ENCODE assay signal across 8 cellular contexts in the genomic region with DNA sequence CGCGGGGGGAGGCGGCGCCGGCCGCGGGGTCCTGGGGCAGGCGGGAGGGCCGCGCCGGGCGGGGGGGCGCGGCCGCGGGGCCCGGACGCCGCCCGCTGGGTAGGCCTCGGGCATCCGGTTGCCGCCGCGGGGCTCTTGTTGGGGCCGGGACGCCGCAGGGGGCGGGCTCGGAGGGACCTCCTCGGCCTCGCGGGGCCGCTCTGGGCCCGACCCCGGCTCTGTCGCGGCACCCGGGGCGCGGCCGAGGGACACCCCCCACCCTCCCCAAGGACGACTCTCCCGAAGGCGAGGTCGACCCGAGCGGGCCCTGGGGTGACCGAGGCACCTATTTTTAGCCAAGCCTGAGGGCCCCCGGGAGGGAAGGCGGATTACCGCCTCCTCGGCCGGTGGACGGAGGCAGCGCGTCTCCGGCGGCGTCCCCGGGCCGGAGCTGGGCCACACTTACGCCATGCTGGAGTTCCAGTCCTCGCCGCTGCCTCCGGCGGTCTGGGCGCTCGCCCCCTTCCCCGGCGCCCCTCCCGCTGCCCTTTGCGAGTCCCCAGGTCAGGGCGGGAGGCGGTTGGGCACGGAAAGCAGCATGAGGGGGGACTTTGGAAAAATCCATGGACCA. TPM values are rescaled to one million over a fixed set of nuclear protein-coding genes. Genes with fewer than 3 reads are reported as not detected.
DNase-seq lines count a peak whose midpoint lies in the region; ATAC-seq and TF ChIP-seq lines count a peak whose summit lies in the region.

No MANE protein-coding gene starts in this region.

- H2AK5ac ChIP-seq in IMR-90 (ENCODE audit: low read depth, low read length) = peak overlapping the region; percentile 45

- peak overlapping the region; percentile 60 for H4K5ac ChIP-seq in IMR-90 (ENCODE audit: low read depth, low read length)

- H3K23ac ChIP-seq in IMR-90 (ENCODE audit: low read depth, low read length) = peak overlapping the region; percentile 95

- no peak overlapping the region for H2BK15ac ChIP-seq in IMR-90 (ENCODE audit: low read depth, low read length)

- H3K9me1 ChIP-seq in IMR-90 (ENCODE audit: insufficient read depth, low read length) = peaks cover 18% of the 10 kb centered on the region

- no peak for TF ChIP-seq RAD21 in IMR-90 (IDR thresholded peaks at IDR 0.05; ENCODE audit: low read length)

- no peak overlapping the region; the same call in 1 of the 2 replicates for H2BK120ac ChIP-seq in IMR-90 (ENCODE audit: low read depth, low read length)

- intact Hi-C loops in IMR-90 (cut with micrococcal nuclease) = no loop called here

- H4K20me1 ChIP-seq in IMR-90 (ENCODE audit: insufficient read depth, low read length) = peaks cover 40% of the 10 kb centered on the region

- H3K4me3 ChIP-seq in IMR-90 (ENCODE audit: insufficient read depth, low read depth, low read length) = peak overlapping the region; percentile 98
- peak overlapping the region; percentile 62 for H3K4me3 ChIP-seq in mononuclear cell (ENCODE audit: low read length)

- H4K8ac ChIP-seq in IMR-90 (ENCODE audit: low read depth in 2 of 2, low read length in 2 of 2) = peak overlapping the region in 1 of 2 experiments; percentile 27; a peak in 1 of 4 replicates

- H2BK20ac ChIP-seq in IMR-90 (ENCODE audit: low read depth, low read length) = no peak overlapping the region

- no peaks in the 10 kb centered on the region for H3K36me3 ChIP-seq in IMR-90 (ENCODE audit: control insufficient read depth, insufficient read depth, low read length)

- peak overlapping the region; percentile 84 for H3K14ac ChIP-seq in IMR-90 (replicated peaks; ENCODE audit: low read depth, low read length)

- TF ChIP-seq CTCF in IMR-90 (conservative IDR thresholded peaks at IDR 0.05; ENCODE audit: low read depth, low read length) = no peak

- peak overlapping the region; percentile 7; the same call in 1 of the 2 replicates for H3K56ac ChIP-seq in IMR-90 (ENCODE audit: extremely low read depth, insufficient read depth, low read length)

- POLR2A ChIA-PET in IMR-90 (lab: Charles Lee; ENCODE audit: unreplicated experiment) = no interaction called here

- peak overlapping the region; percentile 82 for H2BK5ac ChIP-seq in IMR-90 (ENCODE audit: low read depth, low read length, poor library complexity, severe bottlenecking)

- H2AK9ac ChIP-seq in IMR-90 (replicated peaks; ENCODE audit: low read depth, low read length, poor library complexity) = peak overlapping the region; percentile 88

- peak overlapping the region; percentile 92 for H3K9ac ChIP-seq in IMR-90 (ENCODE audit: low read depth, low read length)

- peak; percentile 45 for DNase-seq in Caki2 (ENCODE audit: low read depth)
- DNase-seq in IMR-90 = no peak
- peak; percentile 7 to 31 for DNase-seq in activated CD4-positive, alpha-beta T cell treated with anti-CD3 and anti-CD28 coated beads, Interleukin-2, amount 50 U/mL, for 4 hours
- DNase-seq in effector CD8-positive, alpha-beta T cell (lab: John Stamatoyannopoulos, UW) = peak; percentile 39
- DNase-seq in stimulated activated CD8-positive, alpha-beta memory T cell treated with anti-CD3 and anti-CD28 coated beads, Interleukin-4, amount 100 ng/mL, for 1 hour (ENCODE audit: low read depth in 2 of 2, low spot score in 1 of 2) = peak; percentile 21 to 27
- no peak for DNase-seq in NCI-H1694 (lab: John Stamatoyannopoulos, UW)

- H3K79me1 ChIP-seq in IMR-90 (ENCODE audit: low read depth in 1 of 2, low read length in 2 of 2) = peaks cover 5 to 46% of the 10 kb centered on the region in 2 experiments

- H3K4me2 ChIP-seq in IMR-90 (ENCODE audit: low read depth, low read length) = peak overlapping the region; percentile 98

- CTCF ChIA-PET in IMR-90 (lab: Yijun Ruan, JAX) = no interaction called here

- H3K9me3 ChIP-seq in IMR-90 (ENCODE audit: control insufficient read depth, insufficient read depth, low read length) (no peaks in the 10 kb centered on the region), mononuclear cell (ENCODE audit: low read depth, low read length) (no peaks in the 10 kb centered on the region)

- H4K91ac ChIP-seq in IMR-90 (ENCODE audit: insufficient read depth, low read depth, low read length) = no peak overlapping the region; the same call in 1 of the 2 replicates

- peak overlapping the region; percentile 11 for H3K4ac ChIP-seq in IMR-90 (ENCODE audit: low read depth, low read length)

- BruUV-seq in IMR-90 (replicated peaks; lab: Mats Ljungman, UMichigan) = no TSS peak

- in situ Hi-C loops in Caki2 (cut with HindIII; ENCODE audit: low pct_unique_long_range_greater_than_20kb, low sequenced_read_pairs) = no loop called here
- in situ Hi-C loops in IMR-90 (cut with MboI; ENCODE audit: low sequenced_read_pairs) = no loop called here

- H3K4me1 ChIP-seq in IMR-90 (ENCODE audit: control insufficient read depth, insufficient read depth, low read length) (peaks cover 13% of the 10 kb centered on the region), mononuclear cell (ENCODE audit: insufficient read depth, low read length) (peaks cover 43% of the 10 kb centered on the region)

- dilution Hi-C loops in IMR-90 (cut with HindIII; ENCODE audit: low sequenced_read_pairs, unreplicated experiment) = no loop called here

- H3K27ac ChIP-seq in IMR-90 (ENCODE audit: insufficient read depth, low read length) = peak overlapping the region; percentile 88

- H2AFZ ChIP-seq in IMR-90 (replicated peaks; ENCODE audit: low read length, poor library complexity) = peak overlapping the region; percentile 90

- no peaks in the 10 kb centered on the region for H3K27me3 ChIP-seq in IMR-90 (ENCODE audit: control insufficient read depth, insufficient read depth, low read length)
- no peaks in the 10 kb centered on the region for H3K27me3 ChIP-seq in mononuclear cell (ENCODE audit: insufficient read depth, low read length)

- WGBS in IMR-90 (ENCODE audit: extremely low coverage in 2 of 2, insufficient read length in 1 of 2), 2 experiments = 2% methylated on average over 12 of the region's 76 CpGs; no CpG with 5 or more reads in 1 of the 2 experiments

- ATAC-seq in GM21447 (IDR thresholded peaks at IDR 0.05; ENCODE audit: unreplicated experiment) (peak; percentile 40), IMR-90 (ENCODE audit: low read depth) (peak; percentile 61)

- TF ChIP-seq POLR2A in IMR-90 (IDR thresholded peaks at IDR 0.05; ENCODE audit: low read depth, low read length) = no peak

- peak overlapping the region; percentile 24 for H3K18ac ChIP-seq in IMR-90 (ENCODE audit: low read depth, low read length)

TF ChIP-seq in IMR-90, 13 proteins besides CTCF, POLR2A, EP300 and RAD21:
- peak; percentile 48; the same call in 1 of the 2 replicates for TF ChIP-seq MXI1 (IDR thresholded peaks at IDR 0.05; ENCODE audit: borderline replicate concordance, low read depth, low read length)
- TF ChIP-seq MAZ (IDR thresholded peaks at IDR 0.05; ENCODE audit: borderline replicate concordance, low read depth, low read length) = peak; percentile 25; the same call in 1 of the 2 replicates
- no peak for TF ChIP-seq CHD1 (IDR thresholded peaks at IDR 0.05; ENCODE audit: low read depth, low read length)

RNA-seq across cellular contexts. Expression of gene KTN1, which starts 0.5 kb away (rescaled TPM):
- 197 and 217 TPM in 2 replicates for total RNA-seq in Caki2 (2014; rRNA removed; shearing (Covaris generic); ENCODE audit: low replicate concordance)
- 57.2 and 149 TPM in 2 replicates for total RNA-seq in IMR-90 (2012; rRNA removed)
- 36.9 and 42.1 TPM in 2 replicates for polyA plus RNA-seq in IMR-90 (2012; rRNA removed)
- 3.5 and 4.0 TPM in 2 replicates for polyA plus RNA-seq in IMR-90 (2012; cell fraction: cytosol; rRNA removed)
- polyA plus RNA-seq in IMR-90 (2012; cell fraction: nucleus; rRNA removed; ENCODE audit: low replicate concordance) = 3.2 and 30.4 TPM in 2 replicates
- total RNA-seq in mononuclear cell = 75.0 TPM

Comparison
In these comparisons a context has a peak if more than half of its experiments do, and no peak if none do; other contexts are left out.
1. DNase-seq: peak in Caki2 (single experiment), activated CD4-positive, alpha-beta T cell treated with anti-CD3 and anti-CD28 coated beads, Interleukin-2, amount 50 U/mL, for 4 hours (2 of 2), effector CD8-positive, alpha-beta T cell (single experiment) and stimulated activated CD8-positive, alpha-beta memory T cell treated with anti-CD3 and anti-CD28 coated beads, Interleukin-4, amount 100 ng/mL, for 1 hour (2 of 2); none in IMR-90 (single experiment) and NCI-H1694 (single experiment).